24 cellular contexts compared by ENCODE assay signal in the genomic region with DNA sequence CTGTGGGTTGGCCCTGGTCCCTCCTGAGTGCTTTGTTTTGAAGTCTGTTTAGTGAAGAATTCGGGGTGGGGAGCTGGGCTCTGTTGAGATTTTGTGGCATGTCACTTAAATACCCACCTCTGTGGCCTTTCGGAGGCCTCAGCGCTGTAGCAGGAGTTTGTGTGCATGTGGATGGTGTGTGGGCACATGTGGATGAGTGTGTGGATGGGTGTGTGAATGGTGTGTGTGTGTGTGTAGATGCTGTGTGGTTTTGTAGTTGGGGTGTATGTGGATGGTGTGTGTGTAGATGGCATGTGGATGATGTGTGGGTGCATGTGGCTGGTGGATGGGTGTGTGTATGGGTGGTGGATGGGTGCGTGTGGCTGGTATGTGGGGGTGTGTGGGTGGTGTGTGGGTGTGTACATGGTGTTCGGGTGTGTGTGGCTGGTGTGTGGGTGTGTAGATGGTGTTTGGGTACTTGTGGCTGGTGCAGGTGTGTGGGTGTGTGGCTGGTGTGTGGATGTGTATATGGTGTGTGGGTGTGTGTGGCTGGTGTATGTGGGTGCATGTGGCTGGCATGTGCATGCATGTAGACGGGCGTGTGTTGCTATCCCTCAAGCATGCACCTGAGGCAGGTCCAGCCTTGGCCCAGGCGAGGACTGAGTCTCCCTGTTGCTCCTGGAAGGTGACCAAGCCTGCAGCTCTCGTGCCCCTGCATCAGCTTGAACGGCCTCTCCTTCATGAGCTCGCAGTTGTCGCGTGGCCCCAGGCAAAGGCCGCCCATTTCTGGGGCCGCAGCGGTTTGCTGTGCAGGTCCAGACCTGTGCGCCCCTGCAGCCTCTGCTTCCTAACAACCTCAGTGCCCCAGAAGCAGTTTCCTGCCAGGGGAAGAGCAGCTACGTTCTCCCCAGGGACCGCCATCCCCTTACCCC. TPM values are rescaled to one million over a fixed set of nuclear protein-coding genes. Genes with fewer than 3 reads are reported as not detected.
DNase-seq lines count a peak whose midpoint lies in the region; ATAC-seq, FAIRE-seq and TF ChIP-seq lines count a peak whose summit lies in the region.
"Had no signal": no experiment of that assay in that cellular context is flagged by ENCODE, and none has a peak within 500 bp of the region (broad histone marks: within the 10 kb centered on the region; RNA-seq: fewer than 3 reads in every experiment).

No MANE protein-coding gene starts in this region.

- no peaks in the 10 kb centered on the region for H3K9me3 ChIP-seq in IMR-90 (ENCODE audit: control insufficient read depth, insufficient read depth, low read length)
- H3K9me3 ChIP-seq in K562 (replicated peaks; ENCODE audit: control insufficient read depth, insufficient read depth, low read depth, low read length), result no peaks in the 10 kb centered on the region
- H3K9me3 ChIP-seq: BLaER1 treated with 17β-estradiol and CSF1 and Interleukin-3, amounts not matched to agents 10 nM and 100 nM had no signal

- no peak overlapping the region for H3K4me3 ChIP-seq in GM23338
- no peak overlapping the region for H3K4me3 ChIP-seq in IMR-90 (ENCODE audit: insufficient read depth, low read depth, low read length)
- no peak overlapping the region for H3K4me3 ChIP-seq in K562
- H3K4me3 ChIP-seq: BLaER1 treated with 17β-estradiol and CSF1 and Interleukin-3, amounts not matched to agents 10 nM and 100 nM had no signal

- no peaks in the 10 kb centered on the region for H3F3A ChIP-seq in GM23338 (replicated peaks; ENCODE audit: low read depth)

- H3K79me1 ChIP-seq in IMR-90 (ENCODE audit: low read depth in 1 of 2, low read length in 2 of 2), result peaks cover 4 to 51% of the 10 kb centered on the region in 2 experiments; a peak in 2 of 4 replicates

- H3K9me1 ChIP-seq in IMR-90 (ENCODE audit: insufficient read depth, low read length), result peaks cover 11% of the 10 kb centered on the region
- no peaks in the 10 kb centered on the region for H3K9me1 ChIP-seq in K562 (ENCODE audit: control insufficient read depth, insufficient read depth, low read length)

- H3K27ac ChIP-seq in GM23338 (ENCODE audit: low read depth) (no peak overlapping the region), IMR-90 (ENCODE audit: insufficient read depth, low read length) (no peak overlapping the region; the same call in 1 of the 2 replicates), K562 (ENCODE audit: extremely low read depth, low read depth, low read length) (no peak overlapping the region), foreskin keratinocyte (no peak overlapping the region)
- H3K27ac ChIP-seq: BLaER1 treated with 17β-estradiol and CSF1 and Interleukin-3, amounts not matched to agents 10 nM and 100 nM had no signal

- no peak for ATAC-seq in GM23338
- no peak for ATAC-seq in IMR-90 (ENCODE audit: low read depth)
- ATAC-seq in K562, result no peak
- peak; percentile 74 for ATAC-seq in foreskin keratinocyte
- ATAC-seq in HG03521 (IDR thresholded peaks at IDR 0.05; ENCODE audit: unreplicated experiment), result no peak
- ATAC-seq in GM19395 (IDR thresholded peaks at IDR 0.05; ENCODE audit: unreplicated experiment), result no peak
- ATAC-seq in left colon, result no peak
- no peak for ATAC-seq in HG03571 (IDR thresholded peaks at IDR 0.05; ENCODE audit: unreplicated experiment)
- ATAC-seq: CD8-positive, alpha-beta T cell; SK-N-SH treated with all-trans-retinoic acid at 6 μM for 48 hours had no signal

- DNase-seq in GM23338 (ENCODE audit: low spot score) (no peak), IMR-90 (no peak), K562 (ENCODE audit: extremely low read depth in 1 of 4, low spot score in 3 of 4) (no peak), foreskin keratinocyte (peak; percentile 66 to 84), left colon (no peak)
- DNase-seq: CD8-positive, alpha-beta T cell; DMS53; EL; H7; KBM-7; NCI-H1105 treated with DMSO at 0.1 percent for 48 hours; NCI-H187 treated with DMSO at 0.1 percent for 48 hours; NCI-H2227 treated with DMSO at 0.1 percent for 48 hours; NCI-H510A treated with DMSO at 0.1 percent for 48 hours; NCI-H82; SIG-M5 had no signal

- H3K27me3 Mint-ChIP-seq in GM23338 (ENCODE audit: insufficient read depth, low read depth, poor library complexity), result peaks cover 5% of the 10 kb centered on the region

- POLR2A ChIA-PET in IMR-90 (lab: Charles Lee; ENCODE audit: unreplicated experiment), result no interaction called here
- POLR2A ChIA-PET in K562 (lab: Yijun Ruan, JAX), result interaction anchor here (0.6 kb wide), 1 partner anchor 48 kb away, joined by 3 read pairs; no protein-coding TSS in a partner anchor

- no peak overlapping the region for H2AK5ac ChIP-seq in IMR-90 (ENCODE audit: low read depth, low read length)

- no peaks in the 10 kb centered on the region for H3K9me3 Mint-ChIP-seq in GM23338
- H3K9me3 Mint-ChIP-seq: CD8-positive, alpha-beta T cell had no signal

- no peak overlapping the region for H3K4ac ChIP-seq in IMR-90 (ENCODE audit: low read depth, low read length)

- BruUV-seq in IMR-90 (replicated peaks; lab: Mats Ljungman, UMichigan), result no TSS peak
- BruUV-seq in K562 (replicated peaks; lab: Mats Ljungman, UMichigan), result no TSS peak

- TF ChIP-seq CTCF in GM23338 (conservative IDR thresholded peaks at IDR 0.05; ENCODE audit: low read depth in 2 of 2), result no peak
- no peak for TF ChIP-seq CTCF in IMR-90 (conservative IDR thresholded peaks at IDR 0.05; ENCODE audit: low read depth, low read length)
- TF ChIP-seq CTCF in K562 (IDR thresholded peaks at IDR 0.05 in 2 of 3, conservative IDR thresholded peaks at IDR 0.05 in 1 of 3; ENCODE audit: insufficient read depth in 2 of 3, low read depth in 1 of 3, low read length in 3 of 3), result no peak
- TF ChIP-seq CTCF in foreskin keratinocyte (conservative IDR thresholded peaks at IDR 0.05), result no peak

- H4K91ac ChIP-seq in IMR-90 (ENCODE audit: insufficient read depth, low read depth, low read length), result no peak overlapping the region

- H3K79me2 ChIP-seq in GM23338 (replicated peaks; ENCODE audit: insufficient read depth) (no peaks in the 10 kb centered on the region), K562 (ENCODE audit: control insufficient read depth, insufficient read depth, low read length) (no peaks in the 10 kb centered on the region)

- dilution Hi-C loops in IMR-90 (cut with HindIII; ENCODE audit: low sequenced_read_pairs, unreplicated experiment), result no loop called here

- peak overlapping the region; percentile 50 for H2BK5ac ChIP-seq in IMR-90 (ENCODE audit: low read depth, low read length, poor library complexity, severe bottlenecking)

- no peak for FAIRE-seq in K562 (lab: Jason Lieb, UNC)
- FAIRE-seq: GM12892 had no signal

- H3K27me3 ChIP-seq in GM23338 (ENCODE audit: insufficient read depth) (no peaks in the 10 kb centered on the region), IMR-90 (ENCODE audit: control insufficient read depth, insufficient read depth, low read length) (no peaks in the 10 kb centered on the region), K562 (ENCODE audit: control insufficient read depth in 2 of 2, insufficient read depth in 2 of 2, low read length in 2 of 2) (peaks cover under 1 to 60% of the 10 kb centered on the region in 2 experiments; a peak in 4 of 5 replicates), foreskin keratinocyte (no peaks in the 10 kb centered on the region)

- no peak overlapping the region for H3K14ac ChIP-seq in IMR-90 (replicated peaks; ENCODE audit: low read depth, low read length)

- no peaks in the 10 kb centered on the region for H3K36me3 ChIP-seq in GM23338 (ENCODE audit: insufficient read depth)
- H3K36me3 ChIP-seq in IMR-90 (ENCODE audit: control insufficient read depth, insufficient read depth, low read length), result peaks cover 91% of the 10 kb centered on the region
- H3K36me3 ChIP-seq in K562 (ENCODE audit: control insufficient read depth, insufficient read depth, low read length), result no peaks in the 10 kb centered on the region

- H3K27ac Mint-ChIP-seq in GM23338, result 0 out of 2 replicates have a peak overlapping the region, but pooled peaks have one; percentile 67
- H3K27ac Mint-ChIP-seq: CD8-positive, alpha-beta T cell had no signal

- peak overlapping the region; percentile 50 for H2AK9ac ChIP-seq in IMR-90 (replicated peaks; ENCODE audit: low read depth, low read length, poor library complexity)

- TF ChIP-seq POLR2A in IMR-90 (IDR thresholded peaks at IDR 0.05; ENCODE audit: low read depth, low read length) (no peak), K562 (conservative IDR thresholded peaks at IDR 0.05) (no peak)

- H3K56ac ChIP-seq in IMR-90 (ENCODE audit: extremely low read depth, insufficient read depth, low read length), result no peak overlapping the region

- no peak overlapping the region for H3K18ac ChIP-seq in IMR-90 (ENCODE audit: low read depth, low read length)

- no peak overlapping the region; the same call in 1 of the 2 replicates for H3K23ac ChIP-seq in IMR-90 (ENCODE audit: low read depth, low read length)

- H2AFZ ChIP-seq in GM23338 (no peak overlapping the region), IMR-90 (replicated peaks; ENCODE audit: low read length, poor library complexity) (peak overlapping the region; percentile 51), K562 (ENCODE audit: low read depth, low read length) (no peak overlapping the region)

- H4K20me1 ChIP-seq in GM23338 (replicated peaks; ENCODE audit: insufficient read depth), result no peaks in the 10 kb centered on the region
- peaks cover 33% of the 10 kb centered on the region for H4K20me1 ChIP-seq in IMR-90 (ENCODE audit: insufficient read depth, low read length)
- peaks cover 7% of the 10 kb centered on the region; the same call in 1 of the 2 replicates for H4K20me1 ChIP-seq in K562 (replicated peaks; ENCODE audit: control insufficient read depth, insufficient read depth, low read length)

- intact Hi-C loops in IMR-90 (cut with micrococcal nuclease) (no loop called here), K562 (cut with micrococcal nuclease) (no loop called here), left colon (cut with DNase I, micrococcal nuclease) (no loop called here)

- H3K9me2 ChIP-seq in GM23338 (ENCODE audit: insufficient read depth), result no peaks in the 10 kb centered on the region

- H2BK20ac ChIP-seq in IMR-90 (ENCODE audit: low read depth, low read length), result no peak overlapping the region

- TF ChIP-seq RAD21 in IMR-90 (IDR thresholded peaks at IDR 0.05; ENCODE audit: low read length) (no peak), K562 (CRISPR knock-in tag; conservative IDR thresholded peaks at IDR 0.05 in 1 of 2, IDR thresholded peaks at IDR 0.05 in 1 of 2) (no peak)

- no peaks in the 10 kb centered on the region for H3K36me3 Mint-ChIP-seq in GM23338 (ENCODE audit: low read depth)
- H3K36me3 Mint-ChIP-seq: CD8-positive, alpha-beta T cell had no signal

- no peak overlapping the region for H3K4me3 Mint-ChIP-seq in GM23338
- H3K4me3 Mint-ChIP-seq: CD8-positive, alpha-beta T cell had no signal

- no peak overlapping the region for H2BK120ac ChIP-seq in IMR-90 (ENCODE audit: low read depth, low read length)

- no peak overlapping the region for H2BK15ac ChIP-seq in IMR-90 (ENCODE audit: low read depth, low read length)

- H3K4me1 Mint-ChIP-seq in GM23338, result no peaks in the 10 kb centered on the region

- 77% methylated on average over 4 of the region's 19 CpGs; no CpG with 5 or more reads in 1 of the 2 experiments for WGBS in IMR-90 (ENCODE audit: extremely low coverage in 2 of 2, insufficient read length in 1 of 2), 2 experiments
- 5% methylated on average over 15 of the region's 19 CpGs for WGBS in K562 (ENCODE audit: insufficient coverage, low coverage, missing lambda C conversion rate)

- no peak for TF ChIP-seq EP300 in K562 (IDR thresholded peaks at IDR 0.05; ENCODE audit: low read length)

- H3K4me2 ChIP-seq in GM23338 (no peak overlapping the region), IMR-90 (ENCODE audit: low read depth, low read length) (no peak overlapping the region), K562 (ENCODE audit: insufficient read depth, low read length) (no peak overlapping the region)

- in situ Hi-C loops in IMR-90 (cut with MboI; ENCODE audit: low sequenced_read_pairs) (no loop called here), K562 (cut with MboI) (no loop called here)

- H3K4me1 ChIP-seq in GM23338 (ENCODE audit: insufficient read depth), result no peaks in the 10 kb centered on the region
- H3K4me1 ChIP-seq in IMR-90 (ENCODE audit: control insufficient read depth, insufficient read depth, low read length), result no peaks in the 10 kb centered on the region
- no peaks in the 10 kb centered on the region; a peak in 1 of 5 replicates for H3K4me1 ChIP-seq in K562 (replicated peaks in 1 of 2; ENCODE audit: control insufficient read depth in 2 of 2, insufficient read depth in 2 of 2, low read length in 2 of 2)
- H3K4me1 ChIP-seq in foreskin keratinocyte, result peaks cover 6% of the 10 kb centered on the region

- no peak overlapping the region for H4K5ac ChIP-seq in IMR-90 (ENCODE audit: low read depth, low read length)

- CTCF ChIA-PET in IMR-90 (lab: Yijun Ruan, JAX), result no interaction called here
- CTCF ChIA-PET in K562 (lab: Yijun Ruan, JAX; ENCODE audit: low intra/inter-chr PET ratio), result no interaction called here

- H4K8ac ChIP-seq in IMR-90 (ENCODE audit: low read depth in 2 of 2, low read length in 2 of 2), result no peak overlapping the region

- H3K9ac ChIP-seq in IMR-90 (ENCODE audit: low read depth, low read length) (no peak overlapping the region), K562 (ENCODE audit: insufficient read depth in 1 of 2, low read depth in 2 of 2, low read length in 2 of 2) (no peak overlapping the region)
- H3K9ac ChIP-seq: BLaER1 treated with 17β-estradiol and CSF1 and Interleukin-3, amounts not matched to agents 10 nM and 100 nM had no signal

RNA-seq across cellular contexts. Expression of a gene that starts 54.0 kb away (rescaled TPM):
- total RNA-seq in GM23338 (2014; rRNA removed; shearing (Covaris generic)), result not detected in 2 replicates
- not detected in 2 replicates for polyA plus RNA-seq in GM23338 (2016; fragmentation: Nextera tagmentation; extraction: Ambion mirVana)
- not detected in 2 replicates for total RNA-seq in IMR-90 (2012; rRNA removed)
- not detected in 2 replicates for polyA plus RNA-seq in IMR-90 (2012; rRNA removed)
- polyA plus RNA-seq in IMR-90 (2012; cell fraction: cytosol; rRNA removed), result not detected in 2 replicates
- polyA plus RNA-seq in IMR-90 (2012; cell fraction: nucleus; rRNA removed; ENCODE audit: low replicate concordance), result not detected in 2 replicates
- total RNA-seq in K562 (2011; cell fraction: chromatin; rRNA removed; ENCODE audit: low replicate concordance), result not detected in 2 replicates
- total RNA-seq in K562 (2011; cell fraction: nucleolus; rRNA removed), result not detected in 2 replicates
- total RNA-seq in K562 (2011; cell fraction: nucleoplasm; rRNA removed), result not detected in 2 replicates
- not detected in 2 replicates for total RNA-seq in K562 (2014; rRNA removed)
- total RNA-seq in K562 (2014; rRNA removed; fragmentation: Illumina TruSeq; extraction: Trizol), result not detected in 2 replicates
- not detected in 2 replicates for total RNA-seq in K562 (2015; rRNA removed; fragmentation: Illumina TruSeq; extraction: Trizol)
- total RNA-seq in K562 (2021), result not detected in 2 replicates
- not detected in 2 replicates for polyA plus RNA-seq in K562 (2011; rRNA removed)
- not detected in 2 replicates for polyA plus RNA-seq in K562 (2011; cell fraction: cytosol; rRNA removed)
- not detected in 2 replicates for polyA plus RNA-seq in K562 (2011; cell fraction: nucleus; rRNA removed)
- not detected in 2 replicates for polyA plus RNA-seq in K562 (2012)
- not detected in 2 replicates for polyA plus RNA-seq in K562 (2014; fragmentation: Illumina TruSeq; extraction: Trizol)
- not detected for polyA plus RNA-seq in K562 (2014; fragmentation: Nextera tagmentation; extraction: Ambion mirVana)
- not detected in 2 replicates for polyA plus RNA-seq in K562 (2014; rRNA removed)
- not detected in 2 replicates for polyA minus RNA-seq in K562 (2011; rRNA and poly(A)+ RNA removed)
- polyA minus RNA-seq in K562 (2011; cell fraction: cytosol; rRNA and poly(A)+ RNA removed), result not detected in 2 replicates
- polyA minus RNA-seq in K562 (2011; cell fraction: nucleus; rRNA and poly(A)+ RNA removed), result not detected in 2 replicates
- total RNA-seq in foreskin keratinocyte, result not detected in 2 replicates
- not detected in 2 replicates for polyA plus RNA-seq in foreskin keratinocyte
- not detected for total RNA-seq in left colon
- total RNA-seq: A673; CD8-positive, alpha-beta T cell; H7; RPMI7951 had no signal

Comparison
In these comparisons a context has a peak if more than half of its experiments do, and no peak if none do; other contexts are left out.
1. DNase-seq: peak in foreskin keratinocyte (2 of 2); none in GM23338 (single experiment), IMR-90 (single experiment), K562 (0 of 4) and left colon (0 of 2).